13 cellular contexts compared by ENCODE assay signal in genomic region chr3:16266714-16267113, GRCh38. TPM values are rescaled to one million over a fixed set of nuclear protein-coding genes. Genes with fewer than 3 reads are reported as not detected.
DNase-seq lines count a peak whose midpoint lies in the region; ATAC-seq and TF ChIP-seq lines count a peak whose summit lies in the region.
"Had no signal": no experiment of that assay in that cellular context is flagged by ENCODE, and none has a peak within 500 bp of the region (broad histone marks: within the 10 kb centered on the region; RNA-seq: fewer than 3 reads in every experiment).

No MANE protein-coding gene starts in this region.

- H3K4me1 ChIP-seq in esophagus squamous epithelium: peaks cover 16 to 59% (median 22%) of the 10 kb centered on the region in 3 donors
- peaks cover 30 to 38% (median 35%) of the 10 kb centered on the region in 3 donors for H3K4me1 ChIP-seq in skeletal muscle tissue (ENCODE audit: control insufficient read depth in 3 of 3, insufficient read depth in 3 of 3, low read length in 3 of 3)

- DNase-seq in activated CD8-positive, alpha-beta memory T cell treated with anti-CD3 and anti-CD28 coated beads, Interleukin-2, amount 10 ng/mL, durations not matched to agents 7 days and 5 days: no peak
- DNase-seq in activated CD8-positive, alpha-beta memory T cell treated with anti-CD3 and anti-CD28 coated beads, Interleukin-2, amount 50 U/mL, for 4 hours: no peak
- DNase-seq in T-cell: no peak
- no peak for DNase-seq in esophagus squamous epithelium (lab: John Stamatoyannopoulos, UW)
- DNase-seq in NCI-H1105 (lab: John Stamatoyannopoulos, UW): no peak
- DNase-seq: activated effector memory CD4-positive, alpha-beta T cell treated with Interleukin-2 at 50 U/mL for 16 hours; H7; NCI-H1048; T-helper 9 cell; testis had no signal

- TF ChIP-seq CTCF in esophagus squamous epithelium (IDR thresholded peaks at IDR 0.05): no peak

- H3K4me3 ChIP-seq in esophagus squamous epithelium (no peak overlapping the region), skeletal muscle tissue (ENCODE audit: low read length in 3 of 3) (peak overlapping the region; percentile 8 to 92 (median 31))

- no peak for TF ChIP-seq POLR2A in esophagus squamous epithelium (IDR thresholded peaks at IDR 0.05)

- CTCF ChIA-PET in activated CD8-positive, alpha-beta memory T cell treated with anti-CD3 and anti-CD28 coated beads, Interleukin-2, amount 10 ng/mL, durations not matched to agents 7 days and 5 days (lab: Charles Lee): interaction anchor here (1.5 to 7.7 kb wide), 8 partner anchors 14 to 284 kb away, joined by 4 to 58 read pairs (median 18); no protein-coding TSS in a partner anchor
- CTCF ChIA-PET in T-cell (lab: Charles Lee): interaction anchor here in 1 of 2 donors (0.6 to 8.4 kb wide), 9 partner anchors 22 to 884 kb away, joined by 3 to 120 read pairs (median 4); no protein-coding TSS in a partner anchor

- peaks cover 14% of the 10 kb centered on the region for H3K36me3 Mint-ChIP-seq in activated CD8-positive, alpha-beta memory T cell treated with anti-CD3 and anti-CD28 coated beads, Interleukin-2, amount 10 ng/mL, durations not matched to agents 7 days and 5 days
- peaks cover 19% of the 10 kb centered on the region for H3K36me3 Mint-ChIP-seq in T-cell

- H3K27me3 Mint-ChIP-seq in activated CD8-positive, alpha-beta memory T cell treated with anti-CD3 and anti-CD28 coated beads, Interleukin-2, amount 10 ng/mL, durations not matched to agents 7 days and 5 days: no peaks in the 10 kb centered on the region
- H3K27me3 Mint-ChIP-seq in T-cell: no peaks in the 10 kb centered on the region

- POLR2A ChIA-PET in T-cell (lab: Charles Lee): interaction anchor here (0.6 to 3.0 kb wide), 6 partner anchors 20 to 805 kb away, joined by 3 to 31 read pairs (median 4); no protein-coding TSS in a partner anchor

- H3K9me3 Mint-ChIP-seq in activated CD8-positive, alpha-beta memory T cell treated with anti-CD3 and anti-CD28 coated beads, Interleukin-2, amount 10 ng/mL, durations not matched to agents 7 days and 5 days (ENCODE audit: low read depth): no peaks in the 10 kb centered on the region
- no peaks in the 10 kb centered on the region for H3K9me3 Mint-ChIP-seq in T-cell

- H3K27ac Mint-ChIP-seq in activated CD8-positive, alpha-beta memory T cell treated with anti-CD3 and anti-CD28 coated beads, Interleukin-2, amount 10 ng/mL, durations not matched to agents 7 days and 5 days: peak overlapping the region; percentile 18
- H3K27ac Mint-ChIP-seq in T-cell: peak overlapping the region; percentile 21 to 65

- H3K36me3 ChIP-seq in esophagus squamous epithelium: peaks cover 0 to 25% (median 9%) of the 10 kb centered on the region in 3 donors
- H3K36me3 ChIP-seq in skeletal muscle tissue (ENCODE audit: control insufficient read depth in 3 of 3, insufficient read depth in 3 of 3, low read length in 3 of 3): peaks cover 8 to 24% (median 11%) of the 10 kb centered on the region in 3 donors

- H3K9ac ChIP-seq in skeletal muscle tissue (ENCODE audit: low read depth in 1 of 3, low read length in 3 of 3): peak overlapping the region; percentile 35 to 97 (median 92)

- WGBS in esophagus squamous epithelium, 2 donors: 32 to 47% methylated on average over 3 of the region's 3 CpGs

- H3K9me3 ChIP-seq in esophagus squamous epithelium (no peaks in the 10 kb centered on the region), skeletal muscle tissue (ENCODE audit: control insufficient read depth in 3 of 3, low read length in 3 of 3) (no peaks in the 10 kb centered on the region)
- H3K9me3 ChIP-seq: testis had no signal

- H3K4me1 Mint-ChIP-seq in activated CD8-positive, alpha-beta memory T cell treated with anti-CD3 and anti-CD28 coated beads, Interleukin-2, amount 10 ng/mL, durations not matched to agents 7 days and 5 days: peaks cover 38% of the 10 kb centered on the region
- H3K4me1 Mint-ChIP-seq in T-cell: peaks cover 38 to 45% (median 42%) of the 10 kb centered on the region in 3 donors

- no peak for ATAC-seq in activated CD8-positive, alpha-beta memory T cell treated with anti-CD3 and anti-CD28 coated beads, Interleukin-2, amount 10 ng/mL, durations not matched to agents 7 days and 5 days
- ATAC-seq in T-cell (replicated peaks in 1 of 4) (no peak), HG03108 (IDR thresholded peaks at IDR 0.05; ENCODE audit: unreplicated experiment) (no peak), GM18867 (IDR thresholded peaks at IDR 0.05; ENCODE audit: unreplicated experiment) (no peak)

- no peaks in the 10 kb centered on the region for H3K27me3 ChIP-seq in esophagus squamous epithelium
- no peaks in the 10 kb centered on the region for H3K27me3 ChIP-seq in skeletal muscle tissue (ENCODE audit: control insufficient read depth in 3 of 3, insufficient read depth in 3 of 3, low read length in 3 of 3)
- H3K27me3 ChIP-seq: testis had no signal

- H3K4me3 Mint-ChIP-seq in activated CD8-positive, alpha-beta memory T cell treated with anti-CD3 and anti-CD28 coated beads, Interleukin-2, amount 10 ng/mL, durations not matched to agents 7 days and 5 days: peak overlapping the region; percentile 21
- peak overlapping the region in 2 of 3 donors; percentile 19 to 94 for H3K4me3 Mint-ChIP-seq in T-cell

- intact Hi-C loops in esophagus squamous epithelium (cut with DNase I): no loop called here

- H3K27ac ChIP-seq in esophagus squamous epithelium: peak overlapping the region; percentile 25 to 97 (median 95)
- H3K27ac ChIP-seq in skeletal muscle tissue (ENCODE audit: low read depth, low read length): peak overlapping the region; percentile 85
- H3K27ac ChIP-seq: testis had no signal

RNA-seq across cellular contexts. Expression of gene OXNAD1, which starts 1.7 kb away (rescaled TPM):
- total RNA-seq in activated CD8-positive, alpha-beta memory T cell treated with anti-CD3 and anti-CD28 coated beads, Interleukin-2, amount 10 ng/mL, durations not matched to agents 7 days and 5 days: 10 to 100 TPM; 44.9 to 47.4 TPM
- total RNA-seq in T-cell (100 to 1,000 TPM in 3 of 5 donors, 10 to 100 TPM in 2; 78.5 to 218 (median 101) TPM), esophagus squamous epithelium (10 to 100 TPM in 3 of 4 donors, 1 to 10 TPM in 1; 8.0 to 17.2 (median 15.4) TPM), skeletal muscle tissue (26.6 TPM)

RNA-seq across cellular contexts. Expression of gene DPH3, which starts 2.0 kb away (rescaled TPM):
- total RNA-seq in activated CD8-positive, alpha-beta memory T cell treated with anti-CD3 and anti-CD28 coated beads, Interleukin-2, amount 10 ng/mL, durations not matched to agents 7 days and 5 days: 10 to 100 TPM; 13.9 to 23.8 TPM
- total RNA-seq in T-cell (10 to 100 TPM; 13.1 to 19.0 (median 14.4) TPM), esophagus squamous epithelium (10 to 100 TPM in 2 of 4 donors, 1 to 10 TPM in 2; 2.8 to 21.9 (median 10.0) TPM), skeletal muscle tissue (17.7 TPM)

Comparison
In these comparisons a context has a peak if more than half of its experiments do, and no peak if none do; other contexts are left out.
1. H3K4me3 ChIP-seq: peak in skeletal muscle tissue (3 of 3); none in esophagus squamous epithelium (0 of 4).